ENCODE assay signal across 12 cellular contexts in genomic region chr16:85829751-85830445, GRCh38. TPM values are rescaled to one million over a fixed set of nuclear protein-coding genes. Genes with fewer than 3 reads are reported as not detected.
DNase-seq lines count a peak whose midpoint lies in the region; ATAC-seq lines count a peak whose summit lies in the region.
"Had no signal": no experiment of that assay in that cellular context is flagged by ENCODE, and none has a peak within 500 bp of the region (broad histone marks: within the 10 kb centered on the region; RNA-seq: fewer than 3 reads in every experiment).

No MANE protein-coding gene starts in this region.

- no peak overlapping the region for H2BK120ac ChIP-seq in mesendoderm (ENCODE audit: low read depth, low read length)

- no peaks in the 10 kb centered on the region for H3K9me3 Mint-ChIP-seq in T-cell
- peaks cover 9% of the 10 kb centered on the region for H3K9me3 Mint-ChIP-seq in stimulated activated memory B cell treated with anti-CD40 and anti-IgM and Interleukin-4, amounts not matched to agents 10 μg/mL and 1 μg/mL and 100 μg/mL, for 72 hours

- H3K23ac ChIP-seq in mesendoderm (ENCODE audit: low read length) = no peak overlapping the region

- WGBS in mesendoderm (ENCODE audit: extremely low coverage, insufficient coverage, low lambda C conversion rate) = no CpG with 5 or more reads among the region's 24 CpGs

- peak; percentile 29 for DNase-seq in KG1 (lab: John Stamatoyannopoulos, UW)
- no peak for DNase-seq in T-cell
- DNase-seq in hypothalamus (lab: John Stamatoyannopoulos, UW) = peak in 26 of 51 donors; percentile 3 to 53 (median 24)
- DNase-seq in mesendoderm = no peak
- DNase-seq in ecto neural progenitor cell (ENCODE audit: low spot score) = no peak
- DNase-seq: colonic mucosa, PC-3, small intestine had no signal

- ATAC-seq in T-cell (replicated peaks in 1 of 4) (peak in 1 of 4 experiments; percentile 17), HG02981 (IDR thresholded peaks at IDR 0.05; ENCODE audit: unreplicated experiment) (no peak)
- no peak for ATAC-seq in stimulated activated memory B cell treated with anti-CD40 and anti-IgM and Interleukin-4, amounts not matched to agents 10 μg/mL and 1 μg/mL and 100 μg/mL, for 72 hours
- ATAC-seq: PC-3 had no signal

- no peak overlapping the region for H2BK15ac ChIP-seq in mesendoderm (replicated peaks; ENCODE audit: low read depth)

- H3K56ac ChIP-seq in mesendoderm (ENCODE audit: low read length) = no peak overlapping the region

- H3K4me3 Mint-ChIP-seq in T-cell = peak overlapping the region in 2 of 3 donors; percentile 39 to 66
- peak overlapping the region; percentile 64 for H3K4me3 Mint-ChIP-seq in stimulated activated memory B cell treated with anti-CD40 and anti-IgM and Interleukin-4, amounts not matched to agents 10 μg/mL and 1 μg/mL and 100 μg/mL, for 72 hours
- H3K4me3 Mint-ChIP-seq: neural crest cell had no signal

- H3K36me3 ChIP-seq in mesendoderm (ENCODE audit: control insufficient read depth, insufficient read depth, low read length) = no peaks in the 10 kb centered on the region
- H3K36me3 ChIP-seq: colonic mucosa, thyroid gland had no signal

- no peaks in the 10 kb centered on the region for H3K27me3 ChIP-seq in mesendoderm (ENCODE audit: insufficient read depth, low read length, poor library complexity)
- H3K27me3 ChIP-seq: colonic mucosa, thyroid gland had no signal

- H3K36me3 Mint-ChIP-seq in T-cell = no peaks in the 10 kb centered on the region
- peaks cover 19% of the 10 kb centered on the region for H3K36me3 Mint-ChIP-seq in stimulated activated memory B cell treated with anti-CD40 and anti-IgM and Interleukin-4, amounts not matched to agents 10 μg/mL and 1 μg/mL and 100 μg/mL, for 72 hours

- H3K4me1 Mint-ChIP-seq in T-cell = peaks cover 11 to 14% (median 12%) of the 10 kb centered on the region in 3 donors
- peaks cover 58% of the 10 kb centered on the region for H3K4me1 Mint-ChIP-seq in stimulated activated memory B cell treated with anti-CD40 and anti-IgM and Interleukin-4, amounts not matched to agents 10 μg/mL and 1 μg/mL and 100 μg/mL, for 72 hours
- H3K4me1 Mint-ChIP-seq: neural crest cell had no signal

- no peak overlapping the region for H3K4me2 ChIP-seq in mesendoderm (ENCODE audit: low read length)

- H3K79me2 ChIP-seq in mesendoderm (ENCODE audit: control insufficient read depth, insufficient read depth, low read length) = no peaks in the 10 kb centered on the region

- H4K8ac ChIP-seq in mesendoderm (ENCODE audit: low read depth, low read length) = no peak overlapping the region

- H3K4me3 ChIP-seq in mesendoderm (ENCODE audit: low read length) = no peak overlapping the region
- H3K4me3 ChIP-seq: colonic mucosa, thyroid gland had no signal

- no peak overlapping the region for H3K27ac Mint-ChIP-seq in T-cell
- peak overlapping the region; percentile 68 for H3K27ac Mint-ChIP-seq in stimulated activated memory B cell treated with anti-CD40 and anti-IgM and Interleukin-4, amounts not matched to agents 10 μg/mL and 1 μg/mL and 100 μg/mL, for 72 hours

- no peak overlapping the region for H2AK5ac ChIP-seq in mesendoderm (ENCODE audit: low read length)

- no peaks in the 10 kb centered on the region for H3K4me1 ChIP-seq in mesendoderm (ENCODE audit: control insufficient read depth, low read depth, low read length)
- H3K4me1 ChIP-seq: colonic mucosa, thyroid gland had no signal

- no peak overlapping the region for H3K4ac ChIP-seq in mesendoderm (ENCODE audit: low read depth, low read length)

- no peaks in the 10 kb centered on the region for H3K79me1 ChIP-seq in mesendoderm (ENCODE audit: low read length)

- peaks cover 20 to 42% of the 10 kb centered on the region in 2 donors for H3K27me3 Mint-ChIP-seq in T-cell
- H3K27me3 Mint-ChIP-seq in stimulated activated memory B cell treated with anti-CD40 and anti-IgM and Interleukin-4, amounts not matched to agents 10 μg/mL and 1 μg/mL and 100 μg/mL, for 72 hours = no peaks in the 10 kb centered on the region

- H3K9ac ChIP-seq in mesendoderm (ENCODE audit: low read length) = no peak overlapping the region

- no peak overlapping the region for H3K18ac ChIP-seq in mesendoderm (ENCODE audit: low read length)

- POLR2A ChIA-PET in T-cell (lab: Charles Lee) = no interaction called here

- no peak overlapping the region for H4K5ac ChIP-seq in mesendoderm (ENCODE audit: low read length)

- no peak overlapping the region for H2BK5ac ChIP-seq in mesendoderm (ENCODE audit: low read length)

- H3K27ac ChIP-seq in mesendoderm (ENCODE audit: low read depth, low read length) = no peak overlapping the region
- H3K27ac ChIP-seq: colonic mucosa, thyroid gland had no signal

- CTCF ChIA-PET in T-cell (lab: Charles Lee) = interaction anchor here in 1 of 2 donors (0.7 kb wide), 1 partner anchor 23 kb away, joined by 3 read pairs; no protein-coding TSS in a partner anchor

RNA-seq across cellular contexts. Expression of gene COX4I1, which starts 30.4 kb away (rescaled TPM):
- 100 to 1,000 TPM; 542 to 606 (median 574) TPM for total RNA-seq in T-cell
- 818 TPM for polyA plus RNA-seq in mesendoderm (2013, experiment 1 of 2)
- polyA plus RNA-seq in mesendoderm (2013, experiment 2 of 2) = 789 TPM

RNA-seq across cellular contexts. Expression of gene EMC8, which starts 30.6 kb away (rescaled TPM):
- total RNA-seq in T-cell = 10 to 100 TPM; 27.3 to 34.8 (median 31.1) TPM
- 40.5 TPM for polyA plus RNA-seq in mesendoderm (2013, experiment 1 of 2)
- 39.9 TPM for polyA plus RNA-seq in mesendoderm (2013, experiment 2 of 2)

Comparison
In these comparisons a context has a peak if more than half of its experiments do, and no peak if none do; other contexts are left out.
1. DNase-seq: peak in KG1 (single experiment) and hypothalamus (26 of 51); none in T-cell (0 of 34), mesendoderm (single experiment) and ecto neural progenitor cell (single experiment).